ENCODE assay signal across 13 cellular contexts in the genomic region with DNA sequence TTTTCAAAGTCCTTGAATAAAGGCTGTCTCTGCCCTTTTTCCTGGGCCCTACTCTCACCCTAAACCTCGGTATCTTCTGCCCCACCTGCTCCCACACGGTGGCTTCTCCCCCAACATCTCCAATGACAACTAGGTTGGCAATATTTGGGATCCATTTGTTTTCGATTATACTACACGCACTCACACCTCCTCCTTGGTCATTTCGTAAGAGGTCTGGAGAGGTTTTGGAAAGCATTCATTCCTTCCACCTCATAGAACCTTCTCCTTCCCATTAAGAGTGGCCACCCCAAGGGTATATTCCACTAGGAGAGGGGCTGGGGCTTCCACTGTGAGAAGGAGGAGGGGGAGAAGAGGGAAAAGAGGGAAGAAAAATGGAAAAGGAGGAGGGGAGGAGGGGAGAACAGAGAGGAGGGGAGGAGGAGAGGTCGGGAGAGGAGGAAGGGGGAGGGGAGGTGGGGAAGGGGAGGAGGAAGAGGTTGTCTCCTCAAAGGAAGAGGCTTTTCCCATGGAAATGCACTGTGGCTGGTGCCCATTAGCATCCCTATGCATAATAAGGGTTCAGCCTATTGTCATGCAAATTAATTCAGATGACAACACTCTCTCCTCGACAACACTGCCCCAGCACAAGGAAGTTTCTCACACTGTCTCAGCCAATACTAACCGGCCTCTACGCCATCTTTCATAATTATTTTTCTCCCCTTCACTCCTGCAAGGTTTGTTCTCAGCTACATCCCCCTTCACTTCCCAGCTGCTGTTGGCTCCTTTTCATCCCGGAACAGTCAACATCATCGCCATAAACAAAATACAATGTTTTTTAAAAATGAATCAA. TPM values are rescaled to one million over a fixed set of nuclear protein-coding genes. Genes with fewer than 3 reads are reported as not detected.
A peak's percentile ranks its signal among the peaks of the same experiment; 100 is the strongest.
DNase-seq lines count a peak whose midpoint lies in the region; ATAC-seq and TF ChIP-seq lines count a peak whose summit lies in the region.
"Had no signal": no experiment of that assay in that cellular context is flagged by ENCODE, and none has a peak within 500 bp of the region (broad histone marks: within the 10 kb centered on the region; RNA-seq: fewer than 3 reads in every experiment).

No MANE protein-coding gene starts in this region.

- CTCF ChIA-PET in Calu3 (lab: Charles Lee), result no interaction called here

- H3K4me3 ChIP-seq in foreskin fibroblast (ENCODE audit: low read depth in 1 of 2, low read length in 2 of 2), result no peak overlapping the region
- H3K4me3 ChIP-seq: stomach had no signal

- H3K27ac Mint-ChIP-seq in Calu3 (ENCODE audit: unreplicated experiment) (peak overlapping the region; percentile 82), neural crest cell (ENCODE audit: unreplicated experiment) (peak overlapping the region; percentile 62), CD14-positive monocyte (no peak overlapping the region)
- H3K27ac Mint-ChIP-seq: activated CD8-positive, alpha-beta T cell treated with anti-CD3 and anti-CD28 coated beads for 36 hours; activated naive CD8-positive, alpha-beta T cell; effector memory CD8-positive, alpha-beta T cell; T-helper 17 cell had no signal

- H3K4me1 Mint-ChIP-seq in Calu3 (ENCODE audit: low read depth, unreplicated experiment), result peaks cover 32% of the 10 kb centered on the region
- peaks cover 24% of the 10 kb centered on the region for H3K4me1 Mint-ChIP-seq in neural crest cell
- no peaks in the 10 kb centered on the region for H3K4me1 Mint-ChIP-seq in CD14-positive monocyte
- H3K4me1 Mint-ChIP-seq: T-helper 17 cell had no signal

- peaks cover 31% of the 10 kb centered on the region for H3K27me3 Mint-ChIP-seq in Calu3 (ENCODE audit: unreplicated experiment)
- H3K27me3 Mint-ChIP-seq in neural crest cell (ENCODE audit: low read depth), result no peaks in the 10 kb centered on the region
- peaks cover 2 to 11% (median 5%) of the 10 kb centered on the region in 3 donors for H3K27me3 Mint-ChIP-seq in CD14-positive monocyte (ENCODE audit: low read depth in 3 of 3)
- H3K27me3 Mint-ChIP-seq: T-helper 17 cell had no signal

- H3K9me3 Mint-ChIP-seq in Calu3 (ENCODE audit: low read depth, unreplicated experiment) (peaks cover 6% of the 10 kb centered on the region), neural crest cell (no peaks in the 10 kb centered on the region), CD14-positive monocyte (peaks cover 0 to 7% (median 4%) of the 10 kb centered on the region in 7 donors)

- H3K4me3 Mint-ChIP-seq in Calu3 (ENCODE audit: low read depth, unreplicated experiment), result no peak overlapping the region
- H3K4me3 Mint-ChIP-seq in neural crest cell, result peak overlapping the region; percentile 29
- no peak overlapping the region for H3K4me3 Mint-ChIP-seq in CD14-positive monocyte
- H3K4me3 Mint-ChIP-seq: activated CD8-positive, alpha-beta T cell treated with anti-CD3 and anti-CD28 coated beads for 36 hours; activated naive CD8-positive, alpha-beta T cell; effector memory CD8-positive, alpha-beta T cell; T-helper 17 cell had no signal

- DNase-seq in Calu3 (no peak), NCI-H774 (lab: John Stamatoyannopoulos, UW) (peak; percentile 12), Right ventricle myocardium superior (no peak), neural crest cell (ENCODE audit: low read depth, low spot score) (no peak), activated gamma-delta T cell treated with Interleukin-2 at 50 U/mL for 16 hours (no peak), CD14-positive monocyte (ENCODE audit: low spot score) (no peak), foreskin fibroblast (no peak)
- DNase-seq: activated CD8-positive, alpha-beta T cell treated with anti-CD3 and anti-CD28 coated beads for 36 hours; effector memory CD8-positive, alpha-beta T cell; T-helper 17 cell had no signal

- H3K36me3 Mint-ChIP-seq in Calu3 (ENCODE audit: insufficient read depth, unreplicated experiment), result peaks cover 8% of the 10 kb centered on the region
- no peaks in the 10 kb centered on the region for H3K36me3 Mint-ChIP-seq in neural crest cell (ENCODE audit: low read depth)
- no peaks in the 10 kb centered on the region for H3K36me3 Mint-ChIP-seq in CD14-positive monocyte
- H3K36me3 Mint-ChIP-seq: activated naive CD8-positive, alpha-beta T cell had no signal

- no TSS peak for BruUV-seq in Calu3 (replicated peaks; lab: Mats Ljungman, UMichigan)

- ATAC-seq in Right ventricle myocardium superior (ENCODE audit: poor library complexity) (peak; percentile 6), GM21529 (IDR thresholded peaks at IDR 0.05; ENCODE audit: unreplicated experiment) (no peak)
- ATAC-seq: activated CD8-positive, alpha-beta T cell treated with anti-CD3 and anti-CD28 coated beads for 36 hours; effector memory CD8-positive, alpha-beta T cell; T-helper 17 cell had no signal

- TF ChIP-seq CTCF in Calu3 (IDR thresholded peaks at IDR 0.05; ENCODE audit: unreplicated experiment) (no peak), neural crest cell (conservative IDR thresholded peaks at IDR 0.05) (no peak), CD14-positive monocyte (IDR thresholded peaks at IDR 0.05) (no peak), foreskin fibroblast (IDR thresholded peaks at IDR 0.05; ENCODE audit: low read depth, low read length) (no peak)

- intact Hi-C loops in Calu3 (cut with micrococcal nuclease; ENCODE audit: unreplicated experiment) (loop anchor here (5.0 kb wide), 1 partner anchor 186 kb away; no protein-coding TSS in a partner anchor), Right ventricle myocardium superior (cut with DNase I) (no loop called here), CD14-positive monocyte (cut with micrococcal nuclease) (no loop called here)

RNA-seq across cellular contexts. Expression of gene SOX9, which starts 30.0 kb away (rescaled TPM):
- total RNA-seq in Calu3 (2022) (173 and 210 TPM in 2 replicates), Right ventricle myocardium superior (10.9 TPM), neural crest cell (36.8 and 36.9 TPM in 2 replicates)
- not detected for polyA plus RNA-seq in CD14-positive monocyte
- total RNA-seq: activated CD8-positive, alpha-beta T cell treated with anti-CD3 and anti-CD28 coated beads for 36 hours; T-helper 17 cell had no signal

Comparison
In these comparisons a context has a peak if more than half of its experiments do, and no peak if none do; other contexts are left out.
1. H3K27ac Mint-ChIP-seq: peak in Calu3 (single experiment) and neural crest cell (single experiment); none in CD14-positive monocyte (0 of 7).